In genomic region chr19:1249298-1249989, GRCh38 we compare ENCODE assay signal across 8 cellular contexts. TPM values are rescaled to one million over a fixed set of nuclear protein-coding genes. Genes with fewer than 3 reads are reported as not detected.
A peak's percentile ranks its signal among the peaks of the same experiment; 100 is the strongest.
DNase-seq lines count a peak whose midpoint lies in the region; ATAC-seq and TF ChIP-seq lines count a peak whose summit lies in the region.

No MANE protein-coding gene starts in this region.

- intact Hi-C loops in left colon (cut with DNase I, micrococcal nuclease) = no loop called here

- peak; percentile 87 for DNase-seq in AG09309 (ENCODE audit: low read depth)
- peak; percentile 67 for DNase-seq in NCI-H510A treated with DMSO at 0.1 percent for 48 hours (lab: John Stamatoyannopoulos, UW)
- DNase-seq in activated CD4-positive, alpha-beta T cell treated with anti-CD3 and anti-CD28 coated beads for 24 hours (ENCODE audit: low read depth in 2 of 2) = peak; percentile 90 to 91
- DNase-seq in choroid plexus epithelial cell (ENCODE audit: low read depth) = peak; percentile 97
- DNase-seq in left colon = peak; percentile 92 to 94
- peak; percentile 94 to 96 for DNase-seq in stimulated activated CD4-positive, alpha-beta T cell treated with anti-CD3 and anti-CD28 coated beads, Interleukin-1b, Interleukin-23, amount 100 ng/mL, for 4 hours (ENCODE audit: low read depth in 2 of 2)

- peak; percentile 91 for TF ChIP-seq POLR2A in GM19099 (IDR thresholded peaks at IDR 0.05; ENCODE audit: extremely low read depth, insufficient read length, low read depth)

- ATAC-seq in HG03354 (IDR thresholded peaks at IDR 0.05; ENCODE audit: poor library complexity, severe bottlenecking, unreplicated experiment) (peak; percentile 49), left colon (peak; percentile 33)

- no peak for TF ChIP-seq CTCF in AG09309 (IDR thresholded peaks at IDR 0.05; ENCODE audit: control insufficient read depth, insufficient read depth, low read depth, low read length, missing control alignments)
- no peak for TF ChIP-seq CTCF in choroid plexus epithelial cell (conservative IDR thresholded peaks at IDR 0.05; ENCODE audit: low read depth, low read length)

- H3K4me3 ChIP-seq in AG09309 (ENCODE audit: control insufficient read depth, low read depth, low read length) (peak overlapping the region; percentile 68), choroid plexus epithelial cell (ENCODE audit: low read depth, low read length) (peak overlapping the region; percentile 78)

RNA-seq across cellular contexts. Expression of gene MIDN, which starts 1.1 kb away (rescaled TPM):
- total RNA-seq in left colon = 100 to 1,000 TPM; 202 to 276 TPM

RNA-seq across cellular contexts. Expression of gene ATP5F1D, which starts 7.9 kb away (rescaled TPM):
- total RNA-seq in left colon = 100 to 1,000 TPM; 341 to 530 TPM

RNA-seq across cellular contexts. Expression of gene CBARP, which starts 11.6 kb away (rescaled TPM):
- total RNA-seq in left colon = under 1 TPM; 0.21 to 0.50 TPM

RNA-seq across cellular contexts. Expression of gene CIRBP, which starts 19.7 kb away (rescaled TPM):
- total RNA-seq in left colon = 100 to 1,000 TPM; 220 to 267 TPM

RNA-seq across cellular contexts. Expression of gene FAM174C, which starts 25.9 kb away (rescaled TPM):
- 10 to 100 TPM; 43.7 to 48.9 TPM for total RNA-seq in left colon

Comparison
In these comparisons a context has a peak if more than half of its experiments do, and no peak if none do; other contexts are left out.
1. Peak in every context shown above with its lines: DNase-seq, ATAC-seq and H3K4me3 ChIP-seq.